ENCODE assay signal across 10 cellular contexts in the genomic region with DNA sequence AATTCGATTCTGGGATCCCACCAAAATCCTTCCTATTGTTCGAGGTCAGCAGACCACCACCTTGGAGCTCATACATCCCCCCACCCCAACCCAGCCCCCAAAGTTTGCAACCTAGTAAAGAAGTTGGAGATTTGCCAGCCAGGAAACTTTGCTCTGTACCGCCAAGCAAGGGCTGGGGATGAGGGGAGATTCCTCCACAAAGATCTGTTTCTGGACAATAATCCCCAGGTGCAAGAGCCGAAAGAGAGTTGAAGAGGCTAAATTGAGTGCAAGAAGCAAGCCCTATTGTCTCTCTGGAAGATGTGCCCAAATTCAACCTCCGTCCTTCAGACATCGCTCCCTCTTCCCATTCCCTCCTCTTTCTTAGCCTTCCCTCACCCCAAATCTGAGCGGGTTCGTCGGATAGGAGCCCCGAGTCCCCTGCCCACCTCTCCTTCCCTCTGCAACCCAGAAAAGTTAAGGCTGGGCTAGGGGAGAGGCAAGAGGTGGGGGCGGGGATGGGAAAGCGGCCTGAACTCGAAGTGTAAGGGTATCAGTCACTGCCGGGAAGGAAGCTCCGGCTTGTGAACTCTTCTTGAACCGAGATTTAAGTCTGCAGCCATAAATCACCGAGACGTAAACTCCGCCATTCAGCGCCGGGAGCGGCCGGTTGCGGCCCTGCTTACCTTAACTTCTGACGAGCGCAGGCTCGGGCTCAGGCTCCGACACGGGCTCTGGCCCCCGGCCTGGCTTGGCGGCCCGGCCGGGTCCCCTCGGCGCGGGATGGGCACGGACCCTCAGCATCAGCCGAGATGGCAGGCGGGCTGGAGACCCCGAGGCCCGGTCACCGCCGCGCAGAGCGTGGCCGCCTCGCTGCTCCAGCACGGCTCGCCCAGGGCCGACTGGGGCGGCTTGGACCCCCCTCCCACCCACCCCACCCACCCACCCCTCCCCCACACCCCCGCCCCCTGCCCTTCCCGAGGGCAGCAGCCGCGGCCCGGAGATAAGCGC. TPM values are rescaled to one million over a fixed set of nuclear protein-coding genes. Genes with fewer than 3 reads are reported as not detected.
DNase-seq lines count a peak whose midpoint lies in the region; ATAC-seq and TF ChIP-seq lines count a peak whose summit lies in the region.
"Had no signal": no experiment of that assay in that cellular context is flagged by ENCODE, and none has a peak within 500 bp of the region (broad histone marks: within the 10 kb centered on the region; RNA-seq: fewer than 3 reads in every experiment).

No MANE protein-coding gene starts in this region.

- no peak for DNase-seq in Right ventricle myocardium superior
- no peak for DNase-seq in left ventricle myocardium superior
- peak; percentile 80 for DNase-seq in epithelial cell of prostate (ENCODE audit: low read depth, low spot score)
- no peak for DNase-seq in vagina (ENCODE audit: extremely low spot score in 2 of 2)
- no peak for DNase-seq in NCI-H2171 treated with DMSO at 0.1 percent for 48 hours (lab: John Stamatoyannopoulos, UW)
- DNase-seq: activated naive CD8-positive, alpha-beta T cell treated with anti-CD3 and anti-CD28 coated beads, Interleukin-2, amount 10 ng/mL, durations not matched to agents 7 days and 5 days had no signal

- peak overlapping the region; percentile 82 for H3K27ac ChIP-seq in epithelial cell of prostate
- peak overlapping the region; percentile 79 for H3K27ac ChIP-seq in muscle layer of duodenum (ENCODE audit: low read length)
- H3K27ac ChIP-seq in vagina: peak overlapping the region; percentile 75
- H3K27ac ChIP-seq: BLaER1 had no signal

- no peak for TF ChIP-seq CTCF in vagina (IDR thresholded peaks at IDR 0.05)

- H3K27me3 ChIP-seq in muscle layer of duodenum (ENCODE audit: low read depth, low read length) (no peaks in the 10 kb centered on the region), vagina (no peaks in the 10 kb centered on the region)
- H3K27me3 ChIP-seq: BLaER1 had no signal

- intact Hi-C loops in Right ventricle myocardium superior (cut with DNase I): no loop called here
- intact Hi-C loops in left ventricle myocardium superior (cut with micrococcal nuclease): no loop called here
- intact Hi-C loops in vagina (cut with DNase I): no loop called here

- H3K9me3 ChIP-seq in muscle layer of duodenum (ENCODE audit: control insufficient read depth in 1 of 2, low read length in 2 of 2): no peaks in the 10 kb centered on the region
- no peaks in the 10 kb centered on the region for H3K9me3 ChIP-seq in vagina

- peak; percentile 18 for ATAC-seq in Right ventricle myocardium superior (ENCODE audit: poor library complexity)
- ATAC-seq in left ventricle myocardium superior: no peak
- no peak for ATAC-seq in HG03460 (IDR thresholded peaks at IDR 0.05; ENCODE audit: unreplicated experiment)
- ATAC-seq in GM21737 (IDR thresholded peaks at IDR 0.05; ENCODE audit: unreplicated experiment): no peak

- H3K36me3 ChIP-seq in muscle layer of duodenum (ENCODE audit: control insufficient read depth in 1 of 2, insufficient read depth in 2 of 2, low read length in 2 of 2) (no peaks in the 10 kb centered on the region), vagina (no peaks in the 10 kb centered on the region)
- H3K36me3 ChIP-seq: BLaER1 had no signal

- TF ChIP-seq POLR2A in vagina (IDR thresholded peaks at IDR 0.05): no peak

- peak overlapping the region; percentile 75 to 90 for H3K4me3 ChIP-seq in muscle layer of duodenum (ENCODE audit: low read depth in 1 of 2, low read length in 2 of 2)
- peak overlapping the region; percentile 50 to 53 for H3K4me3 ChIP-seq in vagina
- H3K4me3 ChIP-seq: BLaER1 had no signal

- peaks cover 14 to 22% of the 10 kb centered on the region in 2 donors for H3K4me1 ChIP-seq in muscle layer of duodenum (ENCODE audit: control insufficient read depth in 1 of 2, insufficient read depth in 2 of 2, low read length in 2 of 2)
- H3K4me1 ChIP-seq in vagina: peaks cover 13% of the 10 kb centered on the region
- H3K4me1 ChIP-seq: BLaER1 had no signal

RNA-seq across cellular contexts. Expression of a gene that starts 10.8 kb away (rescaled TPM):
- total RNA-seq in Right ventricle myocardium superior (0.11 TPM), left ventricle myocardium superior (0.12 TPM), vagina (2.0 TPM)
- total RNA-seq: activated naive CD8-positive, alpha-beta T cell treated with anti-CD3 and anti-CD28 coated beads, Interleukin-2, amount 10 ng/mL, durations not matched to agents 7 days and 5 days had no signal

RNA-seq across cellular contexts. Expression of a gene that starts 17.3 kb away (rescaled TPM):
- 0.97 TPM for total RNA-seq in Right ventricle myocardium superior
- total RNA-seq in left ventricle myocardium superior: 0.15 TPM
- total RNA-seq in vagina: 0.98 TPM

RNA-seq across cellular contexts. Expression of a gene that starts 17.5 kb away (rescaled TPM):
- total RNA-seq in Right ventricle myocardium superior (0.13 TPM), left ventricle myocardium superior (not detected), vagina (0.74 TPM)

RNA-seq across cellular contexts. Expression of a gene that starts 30.2 kb away (rescaled TPM):
- total RNA-seq in Right ventricle myocardium superior: 0.62 TPM
- not detected for total RNA-seq in left ventricle myocardium superior
- total RNA-seq in vagina: 6.1 TPM
- total RNA-seq: activated naive CD8-positive, alpha-beta T cell treated with anti-CD3 and anti-CD28 coated beads, Interleukin-2, amount 10 ng/mL, durations not matched to agents 7 days and 5 days had no signal

RNA-seq across cellular contexts. Expression of a gene that starts 34.3 kb away (rescaled TPM):
- total RNA-seq in Right ventricle myocardium superior (not detected), left ventricle myocardium superior (not detected), vagina (1.7 TPM)
- total RNA-seq: activated naive CD8-positive, alpha-beta T cell treated with anti-CD3 and anti-CD28 coated beads, Interleukin-2, amount 10 ng/mL, durations not matched to agents 7 days and 5 days had no signal
